ENCODE assay signal across 1 cellular context in genomic region chr12:118773956-118774723, GRCh38.
TF ChIP-seq lines count a peak whose summit lies in the region.

No MANE protein-coding gene starts in this region.

TF ChIP-seq in WTC11, 78 proteins besides CTCF, POLR2A, EP300 and RAD21 (continued from another document and continues in another):
- TF ChIP-seq ARID4B (CRISPR knock-in tag; IDR thresholded peaks at IDR 0.05; ENCODE audit: borderline replicate concordance) (0 out of 2 replicates have a peak, but pooled peaks have one; percentile 72), ZNF263 (CRISPR knock-in tag; IDR thresholded peaks at IDR 0.05; ENCODE audit: low read depth) (no peak), ZNF425 (CRISPR knock-in tag; conservative IDR thresholded peaks at IDR 0.05) (no peak), E2F4 (CRISPR knock-in tag; IDR thresholded peaks at IDR 0.05; ENCODE audit: borderline replicate concordance, low read depth) (no peak), KAT7 (CRISPR knock-in tag; IDR thresholded peaks at IDR 0.05; ENCODE audit: borderline replicate concordance) (no peak), RELA (CRISPR knock-in tag; IDR thresholded peaks at IDR 0.05; ENCODE audit: borderline replicate concordance) (no peak), ZNF671 (CRISPR knock-in tag; IDR thresholded peaks at IDR 0.05) (no peak), JUN (CRISPR knock-in tag; IDR thresholded peaks at IDR 0.05) (no peak), IRF1 (CRISPR knock-in tag; IDR thresholded peaks at IDR 0.05) (no peak), MYBL2 (CRISPR knock-in tag; IDR thresholded peaks at IDR 0.05) (no peak), ZNF219 (CRISPR knock-in tag; IDR thresholded peaks at IDR 0.05; ENCODE audit: borderline replicate concordance) (no peak), PREB (CRISPR knock-in tag; IDR thresholded peaks at IDR 0.05; ENCODE audit: borderline replicate concordance) (no peak), AR (CRISPR knock-in tag; IDR thresholded peaks at IDR 0.05) (no peak), NFE2L1 (CRISPR knock-in tag; IDR thresholded peaks at IDR 0.05) (no peak), AFF4 (CRISPR knock-in tag; IDR thresholded peaks at IDR 0.05; ENCODE audit: borderline replicate concordance) (no peak), IRF2 (CRISPR knock-in tag; IDR thresholded peaks at IDR 0.05; ENCODE audit: borderline replicate concordance, low read depth) (no peak), USF2 (CRISPR knock-in tag; IDR thresholded peaks at IDR 0.05) (0 out of 2 replicates have a peak, but pooled peaks have one; percentile 11), E2F1 (CRISPR knock-in tag; IDR thresholded peaks at IDR 0.05) (no peak), SP1 (CRISPR knock-in tag; conservative IDR thresholded peaks at IDR 0.05) (no peak), NR1H2 (CRISPR knock-in tag; IDR thresholded peaks at IDR 0.05) (no peak), ELF4 (CRISPR knock-in tag; IDR thresholded peaks at IDR 0.05; ENCODE audit: low read depth) (no peak), NFYB (CRISPR knock-in tag; conservative IDR thresholded peaks at IDR 0.05; ENCODE audit: low read depth) (no peak), ATF2 (CRISPR knock-in tag; IDR thresholded peaks at IDR 0.05; ENCODE audit: borderline replicate concordance, low read depth) (no peak), SMAD4 (CRISPR knock-in tag; IDR thresholded peaks at IDR 0.05) (no peak), MAX (CRISPR knock-in tag; IDR thresholded peaks at IDR 0.05) (peak; percentile 90), ZNF232 (CRISPR knock-in tag; IDR thresholded peaks at IDR 0.05) (no peak), ZNF281 (CRISPR knock-in tag; IDR thresholded peaks at IDR 0.05) (no peak)
